ENCODE assay signal across 1 cellular context in the genomic region with DNA sequence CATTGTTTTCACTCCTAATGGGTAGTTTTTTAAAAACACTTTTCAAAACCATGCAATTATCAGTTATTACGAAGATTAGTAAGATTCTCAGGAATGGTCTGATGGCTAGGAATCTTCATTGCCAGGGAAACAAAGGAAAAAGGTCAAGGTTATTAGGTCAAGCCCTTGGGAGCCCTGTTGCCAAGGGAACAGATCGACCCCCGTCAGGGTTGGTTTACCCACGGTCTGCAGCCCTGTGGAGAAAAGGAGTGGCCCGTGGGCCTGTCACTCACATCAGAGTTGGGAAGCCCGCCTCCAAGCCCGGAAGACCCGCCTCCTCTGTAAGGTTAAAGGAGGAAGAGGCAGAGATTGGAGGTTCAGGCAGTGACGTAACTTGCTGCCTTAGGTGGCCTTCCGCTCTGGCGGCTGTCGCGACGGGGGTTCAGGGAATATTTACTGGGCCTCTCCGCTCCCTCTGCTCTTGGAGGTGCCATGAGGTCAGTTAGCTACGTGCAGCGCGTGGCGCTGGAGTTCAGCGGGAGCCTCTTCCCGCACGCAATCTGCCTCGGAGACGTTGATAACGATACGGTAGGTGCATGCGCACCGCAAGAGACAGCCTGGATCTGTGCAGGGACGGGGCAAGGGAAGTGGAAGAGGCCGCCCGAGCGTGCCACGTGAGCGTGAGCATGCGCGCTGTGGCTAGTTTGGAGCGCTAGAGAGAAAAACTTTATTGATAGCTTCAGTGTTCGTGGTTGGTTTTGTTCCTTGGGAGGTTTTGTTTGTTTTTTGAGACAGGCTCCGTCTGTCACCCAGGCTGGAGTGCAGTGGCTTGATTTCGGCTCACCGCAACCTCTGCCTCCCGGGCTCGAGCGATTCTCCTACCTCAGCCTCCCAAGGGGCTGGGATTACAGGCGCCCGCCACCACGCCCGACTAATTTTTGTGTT.
TF ChIP-seq lines count a peak whose summit lies in the region.

Gene ITFG2 (plus strand): TSS at position 379 of the 924 bp plus-strand sequence. CDS start 93 bp downstream, at position 472.

TF ChIP-seq in K562, 482 proteins besides CTCF, POLR2A, EP300 and RAD21 (continued from another document and continues in another):
- TF ChIP-seq, protein P1, sequence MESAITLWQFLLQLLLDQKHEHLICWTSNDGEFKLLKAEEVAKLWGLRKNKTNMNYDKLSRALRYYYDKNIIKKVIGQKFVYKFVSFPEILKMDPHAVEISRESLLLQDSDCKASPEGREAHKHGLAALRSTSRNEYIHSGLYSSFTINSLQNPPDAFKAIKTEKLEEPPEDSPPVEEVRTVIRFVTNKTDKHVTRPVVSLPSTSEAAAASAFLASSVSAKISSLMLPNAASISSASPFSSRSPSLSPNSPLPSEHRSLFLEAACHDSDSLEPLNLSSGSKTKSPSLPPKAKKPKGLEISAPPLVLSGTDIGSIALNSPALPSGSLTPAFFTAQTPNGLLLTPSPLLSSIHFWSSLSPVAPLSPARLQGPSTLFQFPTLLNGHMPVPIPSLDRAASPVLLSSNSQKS (CRISPR knock-in tag; IDR thresholded peaks at IDR 0.05): no peak
- TF ChIP-seq HNRNPUL1 (IDR thresholded peaks at IDR 0.05; ENCODE audit: low read length) (no peak), KDM2B (CRISPR knock-in tag; IDR thresholded peaks at IDR 0.05) (no peak), PURB (CRISPR knock-in tag; IDR thresholded peaks at IDR 0.05; ENCODE audit: low read depth) (no peak), ZNF592 (IDR thresholded peaks at IDR 0.05) (0 out of 2 replicates have a peak, but pooled peaks have one; percentile 3), CHCHD3 (CRISPR knock-in tag; IDR thresholded peaks at IDR 0.05) (no peak), ZBTB33 (CRISPR knock-in tag; IDR thresholded peaks at IDR 0.05) (peak; percentile 75), ZNF609 (CRISPR knock-in tag; IDR thresholded peaks at IDR 0.05; ENCODE audit: borderline replicate concordance) (0 out of 2 replicates have a peak, but pooled peaks have one; percentile 18), ZNF79 (CRISPR knock-in tag; IDR thresholded peaks at IDR 0.05; ENCODE audit: low read depth) (no peak), JUNB (CRISPR knock-in tag; conservative IDR thresholded peaks at IDR 0.05) (no peak), BMI1 (IDR thresholded peaks at IDR 0.05; ENCODE audit: low read length) (peak; percentile 84), DIDO1 (tag; IDR thresholded peaks at IDR 0.05; ENCODE audit: low read depth) (peak; percentile 90), MTA1 (IDR thresholded peaks at IDR 0.05; ENCODE audit: borderline replicate concordance) (no peak), MIER1 (IDR thresholded peaks at IDR 0.05; ENCODE audit: low read depth) (no peak), TCFL5 (CRISPR knock-in tag; conservative IDR thresholded peaks at IDR 0.05) (no peak), JUN (IDR thresholded peaks at IDR 0.05; ENCODE audit: borderline replicate concordance, low read depth, low read length) (peak; percentile 39; the same call in 1 of the 2 replicates), JUN (CRISPR knock-in tag; IDR thresholded peaks at IDR 0.05; ENCODE audit: borderline replicate concordance) (no peak), MBD2 (IDR thresholded peaks at IDR 0.05; ENCODE audit: borderline replicate concordance, low read depth) (peak; percentile 70), AFF1 (IDR thresholded peaks at IDR 0.05; ENCODE audit: low read depth in 1 of 2, partially characterized antibody in 2 of 2) (peak; percentile 46 to 61), ZNF507 (tag; conservative IDR thresholded peaks at IDR 0.05) (no peak), ZNF717 (CRISPR knock-in tag; IDR thresholded peaks at IDR 0.05) (no peak), SLC30A9 (CRISPR knock-in tag; IDR thresholded peaks at IDR 0.05) (no peak), RFX7 (CRISPR knock-in tag; IDR thresholded peaks at IDR 0.05) (no peak), CREM (IDR thresholded peaks at IDR 0.05; ENCODE audit: low read depth) (peak; percentile 89), OTX1 (CRISPR knock-in tag; IDR thresholded peaks at IDR 0.05) (no peak), ZNF175 (CRISPR knock-in tag; IDR thresholded peaks at IDR 0.05; ENCODE audit: low read depth) (no peak), MAFG (tag; conservative IDR thresholded peaks at IDR 0.05) (no peak), SIRT6 (IDR thresholded peaks at IDR 0.05; ENCODE audit: low read depth, low read length) (no peak), L3MBTL2 (IDR thresholded peaks at IDR 0.05) (peak; percentile 81), TAF9B (IDR thresholded peaks at IDR 0.05; ENCODE audit: partially characterized antibody) (peak; percentile 62), MAFK (IDR thresholded peaks at IDR 0.05; ENCODE audit: low read length) (no peak; the same call in 1 of the 2 replicates)
- TF ChIP-seq, protein P2, sequence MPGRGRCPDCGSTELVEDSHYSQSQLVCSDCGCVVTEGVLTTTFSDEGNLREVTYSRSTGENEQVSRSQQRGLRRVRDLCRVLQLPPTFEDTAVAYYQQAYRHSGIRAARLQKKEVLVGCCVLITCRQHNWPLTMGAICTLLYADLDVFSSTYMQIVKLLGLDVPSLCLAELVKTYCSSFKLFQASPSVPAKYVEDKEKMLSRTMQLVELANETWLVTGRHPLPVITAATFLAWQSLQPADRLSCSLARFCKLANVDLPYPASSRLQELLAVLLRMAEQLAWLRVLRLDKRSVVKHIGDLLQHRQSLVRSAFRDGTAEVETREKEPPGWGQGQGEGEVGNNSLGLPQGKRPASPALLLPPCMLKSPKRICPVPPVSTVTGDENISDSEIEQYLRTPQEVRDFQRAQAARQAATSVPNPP (IDR thresholded peaks at IDR 0.05; ENCODE audit: borderline replicate concordance, insufficient read depth, insufficient read length): no peak
- TF ChIP-seq, protein P3, sequence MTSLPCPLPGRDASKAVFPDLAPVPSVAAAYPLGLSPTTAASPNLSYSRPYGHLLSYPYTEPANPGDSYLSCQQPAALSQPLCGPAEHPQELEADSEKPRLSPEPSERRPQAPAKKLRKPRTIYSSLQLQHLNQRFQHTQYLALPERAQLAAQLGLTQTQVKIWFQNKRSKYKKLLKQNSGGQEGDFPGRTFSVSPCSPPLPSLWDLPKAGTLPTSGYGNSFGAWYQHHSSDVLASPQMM (CRISPR knock-in tag; IDR thresholded peaks at IDR 0.05): no peak
- TF ChIP-seq, protein P4, sequence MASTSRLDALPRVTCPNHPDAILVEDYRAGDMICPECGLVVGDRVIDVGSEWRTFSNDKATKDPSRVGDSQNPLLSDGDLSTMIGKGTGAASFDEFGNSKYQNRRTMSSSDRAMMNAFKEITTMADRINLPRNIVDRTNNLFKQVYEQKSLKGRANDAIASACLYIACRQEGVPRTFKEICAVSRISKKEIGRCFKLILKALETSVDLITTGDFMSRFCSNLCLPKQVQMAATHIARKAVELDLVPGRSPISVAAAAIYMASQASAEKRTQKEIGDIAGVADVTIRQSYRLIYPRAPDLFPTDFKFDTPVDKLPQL (IDR thresholded peaks at IDR 0.05; ENCODE audit: extremely low read depth, insufficient read length): no peak
